17 cellular contexts compared by ENCODE assay signal in the genomic region with DNA sequence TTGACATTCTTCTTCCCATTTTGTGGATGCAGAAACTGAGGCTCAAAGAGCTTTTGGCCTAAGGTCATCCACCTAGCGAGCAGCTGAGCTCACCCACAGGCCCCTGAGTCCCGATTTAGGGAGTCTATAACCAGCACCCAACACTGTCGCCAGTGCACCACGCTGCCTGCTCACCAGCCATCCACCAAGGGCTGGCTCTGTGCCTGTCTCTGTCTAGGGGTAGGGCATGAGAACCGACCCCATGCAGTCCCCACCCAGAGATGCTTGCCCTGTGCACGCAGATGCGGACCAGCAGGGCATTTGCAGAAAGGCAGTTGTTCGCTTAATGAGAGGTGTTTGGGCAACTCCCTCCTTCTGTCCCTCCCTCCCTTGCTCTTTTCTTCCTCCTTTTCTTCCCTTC.
DNase-seq lines count a peak whose midpoint lies in the region; ATAC-seq, FAIRE-seq and TF ChIP-seq lines count a peak whose summit lies in the region.
"Had no signal": no experiment of that assay in that cellular context is flagged by ENCODE, and none has a peak within 500 bp of the region (broad histone marks: within the 10 kb centered on the region; RNA-seq: fewer than 3 reads in every experiment).

No MANE protein-coding gene starts in this region.

- H3K9me3 ChIP-seq in upper lobe of right lung (no peaks in the 10 kb centered on the region), GM23248 (ENCODE audit: low read depth) (no peaks in the 10 kb centered on the region)
- H3K9me3 ChIP-seq: BE2C, SJSA1 had no signal

- H3F3A ChIP-seq in GM23248 (ENCODE audit: insufficient read depth), result peaks cover 17% of the 10 kb centered on the region

- H3K36me3 ChIP-seq in upper lobe of right lung, result no peaks in the 10 kb centered on the region
- H3K36me3 ChIP-seq in GM23248 (ENCODE audit: low read depth), result no peaks in the 10 kb centered on the region
- H3K36me3 ChIP-seq: BE2C, SJSA1 had no signal

- H3K4me3 ChIP-seq in upper lobe of right lung (no peak overlapping the region), GM23248 (no peak overlapping the region)
- H3K4me3 ChIP-seq: SJSA1 had no signal

- peak; percentile 22 for DNase-seq in stimulated activated naive CD8-positive, alpha-beta T cell treated with anti-CD3 and anti-CD28 coated beads, Interleukin-15, Interleukin-2, amounts not matched to agents 100 U/mL and 50 U/mL, for 24 hours
- no peak for DNase-seq in stimulated activated naive CD8-positive, alpha-beta T cell treated with anti-CD3 and anti-CD28 coated beads, Interleukin-15, amount 100 ng/mL, for 72 hours
- DNase-seq in T-cell (no peak), memory B cell (ENCODE audit: low spot score in 2 of 2) (no peak), urothelium cell line (ENCODE audit: low spot score) (no peak), A172 (ENCODE audit: low spot score) (no peak), upper lobe of right lung (no peak), GM23248 (no peak)
- DNase-seq: BE2C; foreskin melanocyte; GDM1; KG1; NCI-H1694 treated with DMSO at 0.1 percent for 48 hours; NCI-H82; stimulated activated CD8-positive, alpha-beta memory T cell treated with anti-CD3 and anti-CD28 coated beads, Interleukin-4, amount 100 ng/mL, for 48 hours had no signal

- H4K20me1 ChIP-seq in GM23248 (ENCODE audit: insufficient read depth), result no peaks in the 10 kb centered on the region

- in situ Hi-C loops in GM23248 (cut with MboI), result no loop called here

- no peak overlapping the region for H3K9ac ChIP-seq in GM23248

- CTCF ChIA-PET in T-cell (lab: Charles Lee), result interaction anchor here (0.6 to 2.3 kb wide), 4 partner anchors 31 to 634 kb away, joined by 4 to 10 read pairs (median 6); a partner anchor contains a TSS

- no peaks in the 10 kb centered on the region for H3K27me3 ChIP-seq in upper lobe of right lung
- H3K27me3 ChIP-seq in GM23248 (replicated peaks; ENCODE audit: insufficient read depth), result no peaks in the 10 kb centered on the region
- H3K27me3 ChIP-seq: BE2C, SJSA1 had no signal

- TF ChIP-seq CTCF in upper lobe of right lung (IDR thresholded peaks at IDR 0.05), result no peak

- H3K4me1 Mint-ChIP-seq in stimulated activated naive CD8-positive, alpha-beta T cell treated with anti-CD3 and anti-CD28 coated beads, Interleukin-15, amount 100 ng/mL, for 72 hours, result peaks cover 100% of the 10 kb centered on the region
- peaks cover 73 to 91% (median 78%) of the 10 kb centered on the region in 3 donors for H3K4me1 Mint-ChIP-seq in T-cell
- peaks cover 77% of the 10 kb centered on the region for H3K4me1 Mint-ChIP-seq in memory B cell

- H3K36me3 Mint-ChIP-seq in T-cell (no peaks in the 10 kb centered on the region), memory B cell (no peaks in the 10 kb centered on the region)

- WGBS in GM23248 (ENCODE audit: low coverage in 1 of 2, low lambda C conversion rate in 2 of 2, missing lambda C conversion rate in 2 of 2), 2 experiments, result 86 to 88% methylated on average over 8 of the region's 8 CpGs

- no peaks in the 10 kb centered on the region for H3K9me2 ChIP-seq in GM23248 (ENCODE audit: insufficient read depth)

- H3K27ac ChIP-seq in upper lobe of right lung, result no peak overlapping the region
- H3K27ac ChIP-seq in GM23248, result no peak overlapping the region

- H3K4me3 Mint-ChIP-seq in stimulated activated naive CD8-positive, alpha-beta T cell treated with anti-CD3 and anti-CD28 coated beads, Interleukin-15, amount 100 ng/mL, for 72 hours, result no peak overlapping the region
- peak overlapping the region in 1 of 3 donors; percentile 89 for H3K4me3 Mint-ChIP-seq in T-cell
- H3K4me3 Mint-ChIP-seq in memory B cell, result peak overlapping the region; percentile 71

- no peak overlapping the region for H3K27ac Mint-ChIP-seq in stimulated activated naive CD8-positive, alpha-beta T cell treated with anti-CD3 and anti-CD28 coated beads, Interleukin-15, amount 100 ng/mL, for 72 hours
- H3K27ac Mint-ChIP-seq in T-cell, result peak overlapping the region; percentile 97 to 98
- peak overlapping the region; percentile 100 for H3K27ac Mint-ChIP-seq in memory B cell

- H2AFZ ChIP-seq in GM23248, result no peak overlapping the region

- no peak for FAIRE-seq in urothelium cell line (lab: Jason Lieb, UNC)
- FAIRE-seq: bronchial epithelial cell had no signal

- no peak for ATAC-seq in stimulated activated naive CD8-positive, alpha-beta T cell treated with anti-CD3 and anti-CD28 coated beads, Interleukin-15, Interleukin-2, amounts not matched to agents 100 U/mL and 50 U/mL, for 24 hours
- ATAC-seq in stimulated activated naive CD8-positive, alpha-beta T cell treated with anti-CD3 and anti-CD28 coated beads, Interleukin-15, amount 100 ng/mL, for 72 hours, result no peak
- no peak for ATAC-seq in T-cell (replicated peaks in 1 of 4)
- ATAC-seq in memory B cell (ENCODE audit: low read depth), result no peak
- no peak for ATAC-seq in upper lobe of right lung

- peaks cover 38% of the 10 kb centered on the region for H3K79me2 ChIP-seq in GM23248 (ENCODE audit: insufficient read depth)

- H3K4me1 ChIP-seq in upper lobe of right lung (peaks cover 38% of the 10 kb centered on the region), GM23248 (ENCODE audit: insufficient read depth) (peaks cover 15% of the 10 kb centered on the region)
- H3K4me1 ChIP-seq: BE2C had no signal

- no peak overlapping the region for H3K4me2 ChIP-seq in GM23248 (ENCODE audit: unreplicated experiment)

- H3K9me3 Mint-ChIP-seq in stimulated activated naive CD8-positive, alpha-beta T cell treated with anti-CD3 and anti-CD28 coated beads, Interleukin-15, amount 100 ng/mL, for 72 hours, result no peaks in the 10 kb centered on the region
- no peaks in the 10 kb centered on the region for H3K9me3 Mint-ChIP-seq in T-cell
- H3K9me3 Mint-ChIP-seq in memory B cell, result peaks cover 2% of the 10 kb centered on the region

- no peaks in the 10 kb centered on the region for H3K27me3 Mint-ChIP-seq in stimulated activated naive CD8-positive, alpha-beta T cell treated with anti-CD3 and anti-CD28 coated beads, Interleukin-15, amount 100 ng/mL, for 72 hours
- H3K27me3 Mint-ChIP-seq in T-cell, result no peaks in the 10 kb centered on the region
- H3K27me3 Mint-ChIP-seq in memory B cell, result no peaks in the 10 kb centered on the region

- POLR2A ChIA-PET in T-cell (lab: Charles Lee), result interaction anchor here in 1 of 2 donors (0.5 to 0.6 kb wide), 2 partner anchors 18 to 93 kb away, joined by 3 to 6 read pairs; no protein-coding TSS in a partner anchor

- intact Hi-C loops in upper lobe of right lung (cut with DNase I), result no loop called here

Comparison
In these comparisons a context has a peak if more than half of its experiments do, and no peak if none do; other contexts are left out.
1. H3K27ac Mint-ChIP-seq: peak in T-cell (2 of 2) and memory B cell (single experiment); none in stimulated activated naive CD8-positive, alpha-beta T cell treated with anti-CD3 and anti-CD28 coated beads, Interleukin-15, amount 100 ng/mL, for 72 hours (0 of 2).